ENCODE assay signal across 8 cellular contexts in genomic region chr6:166627875-166628849, GRCh38. TPM values are rescaled to one million over a fixed set of nuclear protein-coding genes. Genes with fewer than 3 reads are reported as not detected.
DNase-seq lines count a peak whose midpoint lies in the region; ATAC-seq and TF ChIP-seq lines count a peak whose summit lies in the region.

No MANE protein-coding gene starts in this region.

- H3K27me3 ChIP-seq in breast epithelium (no peaks in the 10 kb centered on the region), spleen (replicated peaks in 1 of 7) (peaks cover 0 to 56% (median 5%) of the 10 kb centered on the region in 7 donors)

- ATAC-seq in HG02623 (IDR thresholded peaks at IDR 0.05; ENCODE audit: unreplicated experiment): peak; percentile 24

- no peaks in the 10 kb centered on the region for H3K9me3 ChIP-seq in breast epithelium
- H3K9me3 ChIP-seq in spleen: no peaks in the 10 kb centered on the region

- H3K4me1 ChIP-seq in breast epithelium (no peaks in the 10 kb centered on the region), spleen (peaks cover 14 to 72% (median 34%) of the 10 kb centered on the region in 6 donors)

- in situ Hi-C loops in GM13976 (cut with MboI; ENCODE audit: low sequenced_read_pairs, unreplicated experiment): no loop called here

- no peak for TF ChIP-seq POLR2A in breast epithelium (IDR thresholded peaks at IDR 0.05)
- TF ChIP-seq POLR2A in spleen (IDR thresholded peaks at IDR 0.05): no peak

- 1 to 3% (median 1%) methylated on average over 52 to 62 of the region's 62 CpGs for WGBS in spleen, 5 donors

- H3K4me3 ChIP-seq in breast epithelium (peak overlapping the region; percentile 60 to 88 (median 87)), spleen (peak overlapping the region; percentile 17 to 96 (median 74))

- DNase-seq in GM13976 (ENCODE audit: low spot score) (peak; percentile 75), NCI-H1092 treated with DMSO at 0.1 percent for 48 hours (lab: John Stamatoyannopoulos, UW) (peak; percentile 83), UCSD-AML1 (lab: John Stamatoyannopoulos, UW; ENCODE audit: unreplicated experiment) (peak; percentile 60), breast epithelium (ENCODE audit: low spot score in 2 of 2) (peak; percentile 42 to 62), iPS-NIHi7 (ENCODE audit: extremely low spot score) (peak; percentile 64), spleen (peak; percentile 95), superior temporal gyrus (ENCODE audit: extremely low spot score) (no peak)

- H3K27ac ChIP-seq in breast epithelium (peak overlapping the region; percentile 73 to 75), spleen (peak overlapping the region; percentile 73 to 92 (median 90))

- no peaks in the 10 kb centered on the region for H3K36me3 ChIP-seq in breast epithelium
- H3K36me3 ChIP-seq in spleen: no peaks in the 10 kb centered on the region

- TF ChIP-seq CTCF in GM13976 (IDR thresholded peaks at IDR 0.05; ENCODE audit: borderline replicate concordance, control extremely low read depth, extremely low read depth, insufficient read depth, missing control alignments): no peak
- TF ChIP-seq CTCF in breast epithelium (IDR thresholded peaks at IDR 0.05): no peak
- TF ChIP-seq CTCF in spleen (IDR thresholded peaks at IDR 0.05 in 8 of 11, conservative IDR thresholded peaks at IDR 0.05 in 3 of 11): peak in 1 of 11 experiments; percentile 3

- intact Hi-C loops in breast epithelium (cut with DNase I; ENCODE audit: low total_unique reads): no loop called here
- intact Hi-C loops in spleen (cut with DNase I; ENCODE audit: low total_unique reads): no loop called here

RNA-seq across cellular contexts. Expression of gene RPS6KA2, which starts 1.1 kb away (rescaled TPM):
- 100 to 1,000 TPM in 1 of 3 donors, 10 to 100 TPM in 2; 23.7 to 124 (median 56.4) TPM for total RNA-seq in breast epithelium
- 100 to 1,000 TPM in 2 of 7 donors, 10 to 100 TPM in 5; 45.9 to 123 (median 71.0) TPM for total RNA-seq in spleen
- polyA plus RNA-seq in spleen: 10 to 100 TPM in 1 of 3 donors, 1 to 10 TPM in 2; 7.6 to 26.3 (median 8.7) TPM

RNA-seq across cellular contexts. Expression of gene RAMACL, which starts 41.7 kb away (rescaled TPM):
- 10 to 100 TPM in 1 of 3 donors, 1 to 10 TPM in 2; 2.5 to 13.4 (median 2.6) TPM for total RNA-seq in breast epithelium
- 1 to 10 TPM; 2.2 to 6.9 (median 5.4) TPM for total RNA-seq in spleen
- polyA plus RNA-seq in spleen: under 1 TPM; 0.23 to 0.38 (median 0.26) TPM
